ENCODE assay signal across 16 cellular contexts in genomic region chr3:52798376-52798977, GRCh38. TPM values are rescaled to one million over a fixed set of nuclear protein-coding genes. Genes with fewer than 3 reads are reported as not detected.
"Had no signal": no experiment of that assay in that cellular context is flagged by ENCODE, and none has a peak within 500 bp of the region (broad histone marks: within the 10 kb centered on the region; RNA-seq: fewer than 3 reads in every experiment).

No MANE protein-coding gene starts in this region.

- ATAC-seq: natural killer cell; stimulated activated naive CD8-positive, alpha-beta T cell treated with anti-CD3 and anti-CD28 coated beads, Interleukin-15, Interleukin-2, amounts not matched to agents 100 U/mL and 50 U/mL, for 24 hours had no signal

- FAIRE-seq: TTC549 had no signal

- H3K4me3 Mint-ChIP-seq: activated naive CD4-positive, alpha-beta T cell treated with anti-CD3 and anti-CD28 coated beads, Interleukin-2, amount 10 ng/mL, durations not matched to agents 7 days and 5 days; central memory CD8-positive, alpha-beta T cell; endodermal cell; natural killer cell had no signal

- H3K4me3 ChIP-seq: body of pancreas, lower lobe of right lung, psoas muscle, sigmoid colon, suprapubic skin, upper lobe of left lung had no signal

- H3K36me3 ChIP-seq: lower lobe of right lung, sigmoid colon, suprapubic skin, upper lobe of left lung had no signal

- H3K27ac ChIP-seq: body of pancreas, lower lobe of right lung, psoas muscle, sigmoid colon, suprapubic skin, upper lobe of left lung had no signal

- H3K9me3 Mint-ChIP-seq: activated naive CD4-positive, alpha-beta T cell treated with anti-CD3 and anti-CD28 coated beads, Interleukin-2, amount 10 ng/mL, durations not matched to agents 7 days and 5 days; activated T-helper 2 cell treated with anti-CD3 and anti-CD28 coated beads, Interferon-gamma antibody, Interleukin-2, Interleukin-4, amounts not matched to agents 10 μg/mL and 5 μg/mL and 100 μg/mL, durations not matched to agents 14 hours and 24 hours and 36 hours; central memory CD8-positive, alpha-beta T cell; endodermal cell; natural killer cell had no signal

- H3K27me3 Mint-ChIP-seq: central memory CD8-positive, alpha-beta T cell had no signal

- H3K36me3 Mint-ChIP-seq: activated naive CD4-positive, alpha-beta T cell treated with anti-CD3 and anti-CD28 coated beads, Interleukin-2, amount 10 ng/mL, durations not matched to agents 7 days and 5 days; natural killer cell had no signal

- H3K4me1 Mint-ChIP-seq: activated naive CD4-positive, alpha-beta T cell treated with anti-CD3 and anti-CD28 coated beads, Interleukin-2, amount 10 ng/mL, durations not matched to agents 7 days and 5 days; endodermal cell had no signal

- H3K27ac Mint-ChIP-seq: activated naive CD4-positive, alpha-beta T cell treated with anti-CD3 and anti-CD28 coated beads, Interleukin-2, amount 10 ng/mL, durations not matched to agents 7 days and 5 days; activated T-helper 2 cell treated with anti-CD3 and anti-CD28 coated beads, Interferon-gamma antibody, Interleukin-2, Interleukin-4, amounts not matched to agents 10 μg/mL and 5 μg/mL and 100 μg/mL, durations not matched to agents 14 hours and 24 hours and 36 hours; endodermal cell; natural killer cell had no signal

- H3K4me1 ChIP-seq: lower lobe of right lung, psoas muscle, sigmoid colon, suprapubic skin, upper lobe of left lung had no signal

- DNase-seq: activated CD4-positive, alpha-beta T cell treated with anti-CD3 and anti-CD28 coated beads, Interleukin-2, amount 50 U/mL, for 1 hour; lower lobe of right lung; natural killer cell; psoas muscle; sigmoid colon; upper lobe of left lung had no signal

- H3K9me3 ChIP-seq: body of pancreas, lower lobe of right lung, psoas muscle, sigmoid colon, suprapubic skin, upper lobe of left lung had no signal

- H3K27me3 ChIP-seq: body of pancreas, sigmoid colon, suprapubic skin, upper lobe of left lung had no signal

RNA-seq across cellular contexts. Expression of gene ITIH3, which starts 3.9 kb away (rescaled TPM):
- total RNA-seq: activated CD8-positive, alpha-beta memory T cell treated with anti-CD3 and anti-CD28 coated beads for 36 hours; activated T-helper 2 cell treated with anti-CD3 and anti-CD28 coated beads, Interferon-gamma antibody, Interleukin-2, Interleukin-4, amounts not matched to agents 10 μg/mL and 5 μg/mL and 100 μg/mL, durations not matched to agents 14 hours and 24 hours and 36 hours; endodermal cell; natural killer cell had no signal

RNA-seq across cellular contexts. Expression of gene ITIH1, which starts 21.1 kb away (rescaled TPM):
- total RNA-seq: activated CD8-positive, alpha-beta memory T cell treated with anti-CD3 and anti-CD28 coated beads for 36 hours; activated T-helper 2 cell treated with anti-CD3 and anti-CD28 coated beads, Interferon-gamma antibody, Interleukin-2, Interleukin-4, amounts not matched to agents 10 μg/mL and 5 μg/mL and 100 μg/mL, durations not matched to agents 14 hours and 24 hours and 36 hours; dermis blood vessel endothelial cell; endodermal cell; lower lobe of right lung; psoas muscle; sigmoid colon had no signal

RNA-seq across cellular contexts. Expression of gene MUSTN1, which starts 36.3 kb away (rescaled TPM):
- total RNA-seq: dermis blood vessel endothelial cell had no signal
